25 cellular contexts compared by ENCODE assay signal in genomic region chr2:236813806-236814205, GRCh38.
"Had no signal": no experiment of that assay in that cellular context is flagged by ENCODE, and none has a peak within 500 bp of the region (broad histone marks: within the 10 kb centered on the region; RNA-seq: fewer than 3 reads in every experiment).

No MANE protein-coding gene starts in this region.

- DNase-seq: effector memory CD8-positive, alpha-beta T cell; esophagus squamous epithelium; foreskin fibroblast; immature natural killer cell; kidney; left cardiac atrium; left ventricle myocardium superior; mesendoderm; naive B cell; psoas muscle; retina; right lobe of liver; spleen; stimulated activated CD4-positive, alpha-beta T cell treated with anti-CD3 and anti-CD28 coated beads, Interleukin-15, amount 100 ng/mL, for 24 hours; stimulated activated CD4-positive, alpha-beta T cell treated with anti-CD3 and anti-CD28 coated beads, Interleukin-1b, Interleukin-23, amount 100 ng/mL, for 48 hours; stimulated activated CD4-positive, alpha-beta T cell treated with anti-CD3 and anti-CD28 coated beads, Interleukin-4, amount 100 ng/mL, for 24 hours; stimulated activated naive CD8-positive, alpha-beta T cell treated with anti-CD3 and anti-CD28 coated beads, Interleukin-15, amount 100 ng/mL, for 72 hours; uterus had no signal

- H3K27me3 ChIP-seq: esophagus squamous epithelium, right lobe of liver, uterus had no signal

- H3K4me1 Mint-ChIP-seq: immature natural killer cell; stimulated activated memory B cell treated with anti-CD40 and anti-IgM and Interleukin-4, amounts not matched to agents 10 μg/mL and 1 μg/mL and 100 μg/mL, for 72 hours; stimulated activated naive CD8-positive, alpha-beta T cell treated with anti-CD3 and anti-CD28 coated beads, Interleukin-15, amount 100 ng/mL, for 72 hours had no signal

- H3K4me3 Mint-ChIP-seq: dendritic cell treated with granulocyte-macrophage colony-stimulating factor and Interleukin-4, amounts not matched to agents 40 ng/mL and 50 ng/mL, for 4 days; effector memory CD8-positive, alpha-beta T cell; immature natural killer cell; naive B cell; nephron; stimulated activated memory B cell treated with anti-CD40 and anti-IgM and Interleukin-4, amounts not matched to agents 10 μg/mL and 1 μg/mL and 100 μg/mL, for 72 hours; stimulated activated naive CD8-positive, alpha-beta T cell treated with anti-CD3 and anti-CD28 coated beads, Interleukin-15, amount 100 ng/mL, for 72 hours had no signal

- H3K27ac Mint-ChIP-seq: dendritic cell treated with granulocyte-macrophage colony-stimulating factor and Interleukin-4, amounts not matched to agents 40 ng/mL and 50 ng/mL, for 4 days; effector memory CD8-positive, alpha-beta T cell; immature natural killer cell; naive B cell; nephron; stimulated activated memory B cell treated with anti-CD40 and anti-IgM and Interleukin-4, amounts not matched to agents 10 μg/mL and 1 μg/mL and 100 μg/mL, for 72 hours; stimulated activated naive CD8-positive, alpha-beta T cell treated with anti-CD3 and anti-CD28 coated beads, Interleukin-15, amount 100 ng/mL, for 72 hours had no signal

- H3K27ac ChIP-seq: epithelial cell of prostate, esophagus squamous epithelium, gastroesophageal sphincter, neutrophil, psoas muscle, right lobe of liver, spleen, thoracic aorta, uterus had no signal

- H3K36me3 Mint-ChIP-seq: stimulated activated memory B cell treated with anti-CD40 and anti-IgM and Interleukin-4, amounts not matched to agents 10 μg/mL and 1 μg/mL and 100 μg/mL, for 72 hours had no signal

- ATAC-seq: effector memory CD8-positive, alpha-beta T cell; gastroesophageal sphincter; left cardiac atrium; left ventricle myocardium superior; psoas muscle; right lobe of liver; stimulated activated memory B cell treated with anti-CD40 and anti-IgM and Interleukin-4, amounts not matched to agents 10 μg/mL and 1 μg/mL and 100 μg/mL, for 72 hours; stimulated activated naive CD8-positive, alpha-beta T cell treated with anti-CD3 and anti-CD28 coated beads, Interleukin-15, amount 100 ng/mL, for 72 hours had no signal

- H3K9me3 ChIP-seq: neutrophil, psoas muscle, right lobe of liver, uterus had no signal

- H3K4me1 ChIP-seq: gastroesophageal sphincter, psoas muscle, spleen, uterus had no signal
